In the genomic region with DNA sequence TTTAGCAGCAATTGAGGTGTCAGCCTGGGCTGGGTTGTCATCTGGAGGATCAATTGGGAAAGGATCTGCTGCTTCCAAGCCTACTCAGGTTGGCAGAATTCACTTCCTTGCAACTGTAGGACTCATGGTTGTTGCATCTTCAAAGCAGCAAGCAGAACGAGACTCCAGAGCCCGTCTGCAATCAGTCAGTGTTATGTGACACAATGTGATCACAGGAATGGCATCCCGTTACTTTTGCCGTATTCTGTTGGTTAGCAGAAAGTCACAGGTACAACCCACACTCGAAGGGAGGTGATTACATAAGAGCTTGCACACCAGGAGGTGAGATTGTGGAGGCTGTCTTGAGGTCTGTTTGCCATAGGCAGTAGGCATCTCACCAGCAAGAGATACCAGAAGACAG, we compare ENCODE assay signal across 1 cellular context.
TF ChIP-seq lines count a peak whose summit lies in the region.

No MANE protein-coding gene starts in this region.

TF ChIP-seq in K562, 482 proteins besides CTCF, POLR2A, EP300 and RAD21 (continued from another document):
- TF ChIP-seq, protein P1, sequence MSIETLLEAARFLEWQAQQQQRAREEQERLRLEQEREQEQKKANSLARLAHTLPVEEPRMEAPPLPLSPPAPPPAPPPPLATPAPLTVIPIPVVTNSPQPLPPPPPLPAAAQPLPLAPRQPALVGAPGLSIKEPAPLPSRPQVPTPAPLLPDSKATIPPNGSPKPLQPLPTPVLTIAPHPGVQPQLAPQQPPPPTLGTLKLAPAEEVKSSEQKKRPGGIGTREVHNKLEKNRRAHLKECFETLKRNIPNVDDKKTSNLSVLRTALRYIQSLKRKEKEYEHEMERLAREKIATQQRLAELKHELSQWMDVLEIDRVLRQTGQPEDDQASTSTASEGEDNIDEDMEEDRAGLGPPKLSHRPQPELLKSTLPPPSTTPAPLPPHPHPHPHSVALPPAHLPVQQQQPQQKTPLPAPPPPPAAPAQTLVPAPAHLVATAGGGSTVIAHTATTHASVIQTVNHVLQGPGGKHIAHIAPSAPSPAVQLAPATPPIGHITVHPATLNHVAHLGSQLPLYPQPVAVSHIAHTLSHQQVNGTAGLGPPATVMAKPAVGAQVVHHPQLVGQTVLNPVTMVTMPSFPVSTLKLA (conservative IDR thresholded peaks at IDR 0.05) = no peak
- TF ChIP-seq LCOR (CRISPR knock-in tag; IDR thresholded peaks at IDR 0.05) (no peak), HDAC6 (IDR thresholded peaks at IDR 0.05; ENCODE audit: low read depth, low read length) (no peak), FOXK2 (conservative IDR thresholded peaks at IDR 0.05 in 1 of 2, IDR thresholded peaks at IDR 0.05 in 1 of 2; ENCODE audit: low read depth in 2 of 2) (no peak)
